In genomic region chr20:63177785-63178444, GRCh38 we compare ENCODE assay signal across 12 cellular contexts. TPM values are rescaled to one million over a fixed set of nuclear protein-coding genes. Genes with fewer than 3 reads are reported as not detected.
A peak's percentile ranks its signal among the peaks of the same experiment; 100 is the strongest.
DNase-seq lines count a peak whose midpoint lies in the region; ATAC-seq, FAIRE-seq and TF ChIP-seq lines count a peak whose summit lies in the region.
"Had no signal": no experiment of that assay in that cellular context is flagged by ENCODE, and none has a peak within 500 bp of the region (broad histone marks: within the 10 kb centered on the region; RNA-seq: fewer than 3 reads in every experiment).

No MANE protein-coding gene starts in this region.

- H3K4me2 ChIP-seq in astrocyte (ENCODE audit: low read length), result no peak overlapping the region

- H3K4me3 Mint-ChIP-seq in astrocyte (ENCODE audit: unreplicated experiment) (peak overlapping the region; percentile 67), memory B cell (peak overlapping the region; percentile 81)

- H2AFZ ChIP-seq in astrocyte (ENCODE audit: low read depth, low read length), result no peak overlapping the region

- no peak overlapping the region for H3K27ac ChIP-seq in left ventricle myocardium inferior (replicated peaks)
- no peak overlapping the region for H3K27ac ChIP-seq in right cardiac atrium (ENCODE audit: low read length)
- no peak overlapping the region for H3K27ac ChIP-seq in astrocyte (ENCODE audit: low read depth, low read length)
- H3K27ac ChIP-seq in testis, result no peak overlapping the region

- H3K4me3 ChIP-seq in left ventricle myocardium inferior, result peak overlapping the region; percentile 55
- no peak overlapping the region for H3K4me3 ChIP-seq in right cardiac atrium (ENCODE audit: low read length)
- H3K4me3 ChIP-seq in astrocyte (ENCODE audit: insufficient read depth, low read depth, low read length), result no peak overlapping the region
- H3K4me3 ChIP-seq in testis, result peak overlapping the region; percentile 24 to 34

- WGBS in right cardiac atrium, result 1% methylated on average over 89 of the region's 89 CpGs
- 2% methylated on average over 57 of the region's 89 CpGs; no CpG with 5 or more reads in 1 of the 2 donors for whole genome bisulfite sequencing in testis, 2 donors

- no peaks in the 10 kb centered on the region for H3K79me2 ChIP-seq in astrocyte (ENCODE audit: insufficient read depth, low read length)

- peaks cover 18% of the 10 kb centered on the region for H4K20me1 ChIP-seq in astrocyte (ENCODE audit: insufficient read depth, low read length)

- H3K27ac Mint-ChIP-seq in astrocyte (ENCODE audit: unreplicated experiment) (no peak overlapping the region), memory B cell (no peak overlapping the region)
- H3K27ac Mint-ChIP-seq: CD8-positive, alpha-beta memory T cell had no signal

- H3K4me1 ChIP-seq in left ventricle myocardium inferior (peaks cover 41% of the 10 kb centered on the region), right cardiac atrium (ENCODE audit: control insufficient read depth, insufficient read depth, low read length) (no peaks in the 10 kb centered on the region), astrocyte (ENCODE audit: insufficient read depth, low read length) (no peaks in the 10 kb centered on the region), testis (peaks cover 4% of the 10 kb centered on the region)

- no peak for TF ChIP-seq POLR2A in testis (IDR thresholded peaks at IDR 0.05)

- no peak for DNase-seq in left ventricle myocardium inferior
- DNase-seq in right cardiac atrium, result no peak
- DNase-seq in astrocyte (ENCODE audit: low read depth), result no peak
- peak in 1 of 2 donors; percentile 22 for DNase-seq in memory B cell (ENCODE audit: low spot score in 2 of 2)
- DNase-seq in testis, result no peak
- no peak for DNase-seq in NCI-H2029 (lab: John Stamatoyannopoulos, UW)
- DNase-seq: CD8-positive, alpha-beta memory T cell; Karpas-422; NCI-H526 treated with DMSO at 0.1 percent for 48 hours had no signal

- H3K36me3 Mint-ChIP-seq in astrocyte (ENCODE audit: low read depth, unreplicated experiment) (peaks cover 1% of the 10 kb centered on the region), memory B cell (no peaks in the 10 kb centered on the region)
- H3K36me3 Mint-ChIP-seq: CD8-positive, alpha-beta memory T cell had no signal

- H3K9me3 ChIP-seq in left ventricle myocardium inferior (replicated peaks), result no peaks in the 10 kb centered on the region
- no peaks in the 10 kb centered on the region for H3K9me3 ChIP-seq in right cardiac atrium (ENCODE audit: control insufficient read depth, low read length)
- no peaks in the 10 kb centered on the region for H3K9me3 ChIP-seq in astrocyte (ENCODE audit: insufficient read depth, low read depth, low read length)
- no peaks in the 10 kb centered on the region for H3K9me3 ChIP-seq in testis

- no peak for FAIRE-seq in astrocyte (lab: Jason Lieb, UNC)
- FAIRE-seq: colon had no signal

- H3K36me3 ChIP-seq in left ventricle myocardium inferior (no peaks in the 10 kb centered on the region), astrocyte (ENCODE audit: insufficient read depth, low read length) (no peaks in the 10 kb centered on the region), testis (ENCODE audit: low read depth, missing control alignments) (no peaks in the 10 kb centered on the region)

- peaks cover 100% of the 10 kb centered on the region for H3K27me3 ChIP-seq in left ventricle myocardium inferior (ENCODE audit: low read depth)
- no peaks in the 10 kb centered on the region for H3K27me3 ChIP-seq in right cardiac atrium (ENCODE audit: control insufficient read depth, insufficient read depth)
- H3K27me3 ChIP-seq in astrocyte (ENCODE audit: insufficient read depth, low read length), result peaks cover 46% of the 10 kb centered on the region
- no peaks in the 10 kb centered on the region for H3K27me3 ChIP-seq in testis

- H3K27me3 Mint-ChIP-seq in astrocyte (ENCODE audit: low read depth, unreplicated experiment), result peaks cover 34% of the 10 kb centered on the region
- H3K27me3 Mint-ChIP-seq in memory B cell, result peaks cover 27% of the 10 kb centered on the region

- ATAC-seq in right cardiac atrium (no peak), memory B cell (ENCODE audit: low read depth) (no peak), HG02884 (IDR thresholded peaks at IDR 0.05; ENCODE audit: unreplicated experiment) (no peak), HG02840 (IDR thresholded peaks at IDR 0.05; ENCODE audit: low FRiP score, unreplicated experiment) (no peak)

- H3K9me3 Mint-ChIP-seq in astrocyte (ENCODE audit: unreplicated experiment) (peaks cover 1% of the 10 kb centered on the region), memory B cell (no peaks in the 10 kb centered on the region)

- TF ChIP-seq CTCF in left ventricle myocardium inferior (IDR thresholded peaks at IDR 0.05; ENCODE audit: borderline replicate concordance) (no peak), astrocyte (IDR thresholded peaks at IDR 0.05; ENCODE audit: insufficient read depth, low read depth, low read length) (no peak), testis (IDR thresholded peaks at IDR 0.05) (no peak)

- peaks cover 6% of the 10 kb centered on the region for H3K4me1 Mint-ChIP-seq in astrocyte (ENCODE audit: low read depth, unreplicated experiment)
- peaks cover 16% of the 10 kb centered on the region for H3K4me1 Mint-ChIP-seq in memory B cell

- no peak overlapping the region for H3K9ac ChIP-seq in astrocyte (ENCODE audit: low read length)

- intact Hi-C loops in left ventricle myocardium inferior (cut with micrococcal nuclease), result loop anchor here (10.0 kb wide), 1 partner anchor 123 kb away; no protein-coding TSS in a partner anchor
- intact Hi-C loops in right cardiac atrium (cut with DNase I), result loop anchor here in 1 of 4 donors (10.0 kb wide), 1 partner anchor 123 kb away; no protein-coding TSS in a partner anchor
- intact Hi-C loops in testis (cut with DNase I; ENCODE audit: low total_unique reads), result no loop called here

RNA-seq across cellular contexts. Expression of gene YTHDF1, which starts 38.0 kb away (rescaled TPM):
- total RNA-seq in left ventricle myocardium inferior, result 22.2 TPM
- 10 to 100 TPM; 23.0 to 27.6 (median 25.2) TPM for total RNA-seq in right cardiac atrium
- 15.3 TPM for polyA plus RNA-seq in right cardiac atrium
- total RNA-seq in astrocyte, result 98.9 and 107 TPM in 2 replicates
- total RNA-seq in testis, result 10 to 100 TPM; 55.7 to 56.9 TPM
- 37.2 TPM for polyA plus RNA-seq in testis (ENCODE audit: insufficient read depth, low read depth, low replicate concordance)

RNA-seq across cellular contexts. Expression of gene BIRC7, which starts 57.8 kb away (rescaled TPM):
- total RNA-seq in left ventricle myocardium inferior (0.27 TPM), right cardiac atrium (not detected), astrocyte (2.9 and 3.3 TPM in 2 replicates), testis (under 1 TPM; 0.24 to 0.25 TPM)
- polyA plus RNA-seq in right cardiac atrium (not detected), testis (ENCODE audit: insufficient read depth, low read depth, low replicate concordance) (0.33 TPM)
- total RNA-seq: CD8-positive, alpha-beta memory T cell had no signal
- polyA plus RNA-seq: CD8-positive, alpha-beta memory T cell had no signal

Comparison
In these comparisons a context has a peak if more than half of its experiments do, and no peak if none do; other contexts are left out.
1. H3K4me3 ChIP-seq: peak in left ventricle myocardium inferior (single experiment) and testis (2 of 2); none in right cardiac atrium (single experiment) and astrocyte (single experiment).